ENCODE assay signal across 9 cellular contexts in genomic region chr18:74434466-74434865, GRCh38. TPM values are rescaled to one million over a fixed set of nuclear protein-coding genes. Genes with fewer than 3 reads are reported as not detected.
"Had no signal": no experiment of that assay in that cellular context is flagged by ENCODE, and none has a peak within 500 bp of the region (broad histone marks: within the 10 kb centered on the region; RNA-seq: fewer than 3 reads in every experiment).

No MANE protein-coding gene starts in this region.

- H3K27ac Mint-ChIP-seq: GM23338, IgD-negative memory B cell had no signal

- H3K4me3 Mint-ChIP-seq: GM23338, H9, IgD-negative memory B cell had no signal

- H3K36me3 Mint-ChIP-seq: IgD-negative memory B cell had no signal

- H3K4me3 ChIP-seq: GM23338 had no signal

- H3K4me1 Mint-ChIP-seq: IgD-negative memory B cell had no signal

- H3K4me2 ChIP-seq: GM23338 had no signal

- FAIRE-seq: H1, H54, HTR-8/SVneo had no signal

- ATAC-seq: GM23338 had no signal

- H2AFZ ChIP-seq: GM23338 had no signal

- DNase-seq: H9, HCEC 1CT, KBM-7 had no signal

- H3K9me3 Mint-ChIP-seq: GM23338, H9, IgD-negative memory B cell had no signal

RNA-seq across cellular contexts. Expression of gene DIPK1C, which starts 22.6 kb away (rescaled TPM):
- total RNA-seq: H1, H9, HT-29 had no signal
- polyA plus RNA-seq: GM23338, IgD-negative memory B cell had no signal
